ENCODE assay signal across 1 cellular context in the genomic region with DNA sequence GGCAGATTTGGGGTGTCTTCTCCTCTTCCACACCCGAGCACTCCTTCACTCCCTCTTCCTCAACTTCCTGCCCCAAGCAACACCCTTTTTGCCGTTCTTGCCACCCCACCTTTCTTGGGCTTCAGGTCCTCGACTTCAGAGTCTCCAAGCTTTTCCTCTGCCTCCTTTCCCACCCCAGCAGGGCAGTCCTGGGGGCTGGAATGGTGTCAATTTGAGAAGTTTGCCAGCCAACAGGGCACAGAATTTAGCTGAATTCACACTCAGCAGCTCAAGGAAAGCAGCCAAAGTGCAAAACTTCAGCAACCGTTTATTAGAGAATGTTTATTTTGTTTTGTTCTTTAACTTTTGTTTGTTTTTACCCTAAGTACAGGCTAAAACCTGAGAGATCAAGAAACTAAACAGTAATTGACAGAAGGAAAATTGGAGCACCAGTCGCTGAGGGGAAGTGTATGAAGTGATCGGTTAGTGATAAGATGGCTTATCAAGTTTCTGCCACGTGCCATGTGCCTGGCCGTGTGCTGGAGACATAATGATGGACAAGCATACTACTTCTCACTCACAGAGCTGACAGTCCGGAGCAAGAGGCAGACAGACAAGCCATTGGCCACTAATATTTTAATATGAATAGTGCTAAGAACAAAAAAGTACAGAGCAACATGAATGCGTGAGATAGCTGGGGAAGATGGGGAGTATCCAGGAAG.
TF ChIP-seq lines count a peak whose summit lies in the region.

No MANE protein-coding gene starts in this region.

TF ChIP-seq in HCT116, 20 proteins besides CTCF, POLR2A, EP300 and RAD21:
- TF ChIP-seq SP1 (IDR thresholded peaks at IDR 0.05; ENCODE audit: low read depth) (no peak), EZH2phosphoT487 (IDR thresholded peaks at IDR 0.05; ENCODE audit: borderline replicate concordance) (no peak), EZH2 (IDR thresholded peaks at IDR 0.05) (no peak)
- TF ChIP-seq, protein P1, sequence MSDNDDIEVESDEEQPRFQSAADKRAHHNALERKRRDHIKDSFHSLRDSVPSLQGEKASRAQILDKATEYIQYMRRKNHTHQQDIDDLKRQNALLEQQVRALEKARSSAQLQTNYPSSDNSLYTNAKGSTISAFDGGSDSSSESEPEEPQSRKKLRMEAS (IDR thresholded peaks at IDR 0.05), result peak; percentile 31; the same call in 1 of the 2 replicates
